Comparison of ENCODE assay signal across 13 cellular contexts in the genomic region with DNA sequence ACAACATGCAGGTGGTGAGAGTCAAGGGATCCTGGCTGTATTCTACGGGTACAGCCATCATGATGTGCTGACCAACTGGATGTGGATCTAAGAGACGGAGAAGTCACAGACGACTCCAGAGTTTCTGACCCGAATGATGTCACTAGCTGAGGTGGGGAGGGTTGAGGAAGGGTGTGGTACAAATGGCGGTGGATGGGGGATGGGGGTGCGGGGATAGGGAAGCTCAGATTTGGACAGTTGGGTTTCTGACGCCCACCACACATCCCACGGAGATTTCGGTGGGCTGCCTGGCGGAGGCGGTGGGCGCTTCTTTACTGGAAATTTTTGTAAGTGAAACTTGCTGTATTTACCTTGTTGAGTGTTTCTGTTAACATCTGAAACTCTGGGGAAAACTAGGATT.
"Had no signal": no experiment of that assay in that cellular context is flagged by ENCODE, and none has a peak within 500 bp of the region (broad histone marks: within the 10 kb centered on the region; RNA-seq: fewer than 3 reads in every experiment).

No MANE protein-coding gene starts in this region.

- H3K36me3 ChIP-seq: adrenal gland, esophagus squamous epithelium, tibial artery had no signal

- H3K4me1 Mint-ChIP-seq: stimulated activated memory B cell treated with anti-CD40 and anti-IgM and Interleukin-4, amounts not matched to agents 10 μg/mL and 1 μg/mL and 100 μg/mL, for 72 hours had no signal

- H3K27ac ChIP-seq: adrenal gland, esophagus squamous epithelium, tibial artery had no signal

- H3K9me3 Mint-ChIP-seq: activated CD4-positive, alpha-beta T cell treated with anti-CD3 and anti-CD28 coated beads, Interleukin-2, amount 10 ng/mL, durations not matched to agents 7 days and 5 days; stimulated activated memory B cell treated with anti-CD40 and anti-IgM and Interleukin-4, amounts not matched to agents 10 μg/mL and 1 μg/mL and 100 μg/mL, for 72 hours had no signal

- H3K36me3 Mint-ChIP-seq: stimulated activated memory B cell treated with anti-CD40 and anti-IgM and Interleukin-4, amounts not matched to agents 10 μg/mL and 1 μg/mL and 100 μg/mL, for 72 hours had no signal

- H3K4me3 Mint-ChIP-seq: activated CD4-positive, alpha-beta T cell treated with anti-CD3 and anti-CD28 coated beads, Interleukin-2, amount 10 ng/mL, durations not matched to agents 7 days and 5 days had no signal

- ATAC-seq: stimulated activated memory B cell treated with anti-CD40 and anti-IgM and Interleukin-4, amounts not matched to agents 10 μg/mL and 1 μg/mL and 100 μg/mL, for 72 hours had no signal

- H3K27ac Mint-ChIP-seq: activated CD4-positive, alpha-beta T cell treated with anti-CD3 and anti-CD28 coated beads, Interleukin-2, amount 10 ng/mL, durations not matched to agents 7 days and 5 days; stimulated activated memory B cell treated with anti-CD40 and anti-IgM and Interleukin-4, amounts not matched to agents 10 μg/mL and 1 μg/mL and 100 μg/mL, for 72 hours had no signal

- DNase-seq: activated CD4-positive, alpha-beta T cell treated with anti-CD3 and anti-CD28 coated beads, Interleukin-2, amount 10 ng/mL, durations not matched to agents 7 days and 5 days; activated CD8-positive, alpha-beta memory T cell treated with anti-CD3 and anti-CD28 coated beads for 24 hours; activated naive CD4-positive, alpha-beta T cell; adrenal gland; esophagus squamous epithelium; hypothalamus; kidney glomerular epithelial cell; mesendoderm; retina; stimulated activated CD4-positive, alpha-beta T cell treated with anti-CD3 and anti-CD28 coated beads, Interleukin-12 subunit alpha, Interleukin-12 subunit beta, amount 100 ng/mL, for 4 hours; stimulated activated CD4-positive, alpha-beta T cell treated with anti-CD3 and anti-CD28 coated beads, Interleukin-2, amount 100 ng/mL, for 24 hours had no signal

- H3K9me3 ChIP-seq: adrenal gland, esophagus squamous epithelium, tibial artery had no signal

- H3K27me3 ChIP-seq: adrenal gland had no signal
